Comparison of ENCODE assay signal across 8 cellular contexts in the genomic region with DNA sequence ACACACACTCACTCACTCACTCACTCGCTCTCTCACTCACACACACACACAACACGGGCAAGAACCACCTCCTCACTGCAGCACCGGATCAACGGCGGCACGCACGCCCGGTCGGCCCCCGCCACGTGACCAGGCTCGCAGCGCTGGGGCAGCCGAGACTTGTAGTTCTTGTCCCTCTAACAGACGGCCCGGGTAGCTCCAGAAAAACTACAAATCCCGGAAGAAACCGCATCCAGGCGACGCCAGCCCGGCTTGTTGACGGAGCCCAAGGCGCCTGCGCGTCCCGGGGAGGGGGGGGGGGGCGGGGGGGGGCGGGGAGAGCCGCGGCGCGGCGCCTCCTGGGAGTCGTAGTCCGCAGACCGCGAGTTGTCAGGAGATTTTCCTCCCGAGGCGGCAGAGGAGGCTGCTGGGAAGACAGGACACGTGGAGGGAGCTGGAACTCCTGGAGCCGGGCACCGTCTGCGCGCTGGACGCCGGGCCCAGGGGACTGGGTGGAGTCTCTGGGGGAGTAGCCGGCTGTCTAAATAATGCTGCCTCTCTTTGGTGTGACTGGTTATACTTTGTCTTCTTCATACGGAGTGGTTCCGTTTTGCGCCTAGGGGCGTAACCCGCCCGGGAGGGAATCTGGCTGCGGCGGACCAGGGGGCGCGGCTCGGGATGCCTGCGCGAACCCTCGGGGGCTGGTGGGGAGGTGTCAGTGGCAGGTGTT. TPM values are rescaled to one million over a fixed set of nuclear protein-coding genes. Genes with fewer than 3 reads are reported as not detected.
DNase-seq lines count a peak whose midpoint lies in the region; ATAC-seq and TF ChIP-seq lines count a peak whose summit lies in the region.

Gene MAX (minus strand): TSS at position 77 of the 709 bp plus-strand sequence. CDS start 178 bp downstream, outside the sequence.

- peak; percentile 78 for TF ChIP-seq POLR2A in GM19099 (IDR thresholded peaks at IDR 0.05; ENCODE audit: extremely low read depth, insufficient read length, low read depth)

- TF ChIP-seq CTCF in choroid plexus epithelial cell (conservative IDR thresholded peaks at IDR 0.05; ENCODE audit: low read depth, low read length) (no peak), kidney epithelial cell (IDR thresholded peaks at IDR 0.05; ENCODE audit: insufficient read depth, low read length, poor library complexity, severe bottlenecking) (no peak)

- ATAC-seq in HG03432 (IDR thresholded peaks at IDR 0.05; ENCODE audit: unreplicated experiment) = peak; percentile 91
- ATAC-seq in activated CD4-positive, alpha-beta T cell treated with anti-CD3 and anti-CD28 coated beads for 36 hours = peak; percentile 95

- peaks cover 2% of the 10 kb centered on the region for H3K27me3 Mint-ChIP-seq in activated CD4-positive, alpha-beta T cell treated with anti-CD3 and anti-CD28 coated beads for 36 hours

- H3K4me3 ChIP-seq in choroid plexus epithelial cell (ENCODE audit: low read depth, low read length) = peak within 1 kb of the TSS; percentile 84
- H3K4me3 ChIP-seq in kidney epithelial cell (ENCODE audit: low read depth, low read length) = peak within 1 kb of the TSS; percentile 90

- no peaks in the 10 kb centered on the region for H3K9me3 Mint-ChIP-seq in activated CD4-positive, alpha-beta T cell treated with anti-CD3 and anti-CD28 coated beads for 36 hours (ENCODE audit: low read depth)

- POLR2A ChIA-PET in activated CD4-positive, alpha-beta T cell treated with anti-CD3 and anti-CD28 coated beads for 36 hours (lab: Charles Lee) = interaction anchor here (0.6 kb wide), 2 partner anchors 64 to 410 kb away, joined by 3 to 6 read pairs; no protein-coding TSS in a partner anchor

- H3K36me3 ChIP-seq in kidney epithelial cell (ENCODE audit: control insufficient read depth, insufficient read depth, low read length) = no peaks in the 10 kb centered on the region

- DNase-seq in AG20443 (ENCODE audit: low spot score) (peak; percentile 99), NCI-H510A treated with DMSO at 0.1 percent for 48 hours (lab: John Stamatoyannopoulos, UW) (peak; percentile 99), choroid plexus epithelial cell (ENCODE audit: low read depth) (peak; percentile 99), kidney epithelial cell (ENCODE audit: low read depth) (peak; percentile 96)
- DNase-seq in activated CD4-positive, alpha-beta T cell treated with anti-CD3 and anti-CD28 coated beads for 36 hours = peak; percentile 99
- DNase-seq in stimulated activated CD4-positive, alpha-beta T cell treated with anti-CD3 and anti-CD28 coated beads, Interleukin-15, amount 100 ng/mL, for 48 hours (ENCODE audit: low read depth in 2 of 2) = peak; percentile 96 to 98

- H3K4me1 Mint-ChIP-seq in activated CD4-positive, alpha-beta T cell treated with anti-CD3 and anti-CD28 coated beads for 36 hours = peaks cover 40% of the 10 kb centered on the region

- H3K27me3 ChIP-seq in kidney epithelial cell (ENCODE audit: control insufficient read depth, insufficient read depth, low read length) = no peaks in the 10 kb centered on the region

- intact Hi-C loops in activated CD4-positive, alpha-beta T cell treated with anti-CD3 and anti-CD28 coated beads for 36 hours (cut with DNase I, micrococcal nuclease) = loop anchor here (1.0 to 5.0 kb wide), 11 partner anchors 104 to 1405 kb away; partner anchors contain the start of genes CHURC1 (in 1 of the 2), FUT8 (in 1 of the 2), GPHN (in 1 of the 2) and ZBTB1 (in 1 of the 2)

- CTCF ChIA-PET in activated CD4-positive, alpha-beta T cell treated with anti-CD3 and anti-CD28 coated beads for 36 hours (lab: Charles Lee) = interaction anchor here (0.6 to 1.6 kb wide), 5 partner anchors 29 to 693 kb away, joined by 3 read pairs; no protein-coding TSS in a partner anchor

- peaks cover 27% of the 10 kb centered on the region for H3K36me3 Mint-ChIP-seq in activated CD4-positive, alpha-beta T cell treated with anti-CD3 and anti-CD28 coated beads for 36 hours (ENCODE audit: low read depth)

- H3K4me3 Mint-ChIP-seq in activated CD4-positive, alpha-beta T cell treated with anti-CD3 and anti-CD28 coated beads for 36 hours = peak within 1 kb of the TSS; percentile 89

- peak within 1 kb of the TSS; percentile 96 for H3K27ac Mint-ChIP-seq in activated CD4-positive, alpha-beta T cell treated with anti-CD3 and anti-CD28 coated beads for 36 hours

RNA-seq across cellular contexts. Expression of gene MAX, which starts in this region (rescaled TPM):
- 100 to 1,000 TPM in 1 of 2 experiments, 10 to 100 TPM in 1; 93.6 to 136 TPM for total RNA-seq in activated CD4-positive, alpha-beta T cell treated with anti-CD3 and anti-CD28 coated beads for 36 hours
- total RNA-seq in kidney epithelial cell = 59.5 and 60.0 TPM in 2 replicates

Comparison
In these comparisons a context has a peak if more than half of its experiments do, and no peak if none do; other contexts are left out.
1. Peak in every context shown above with its lines: DNase-seq, ATAC-seq and H3K4me3 ChIP-seq.